In the genomic region with DNA sequence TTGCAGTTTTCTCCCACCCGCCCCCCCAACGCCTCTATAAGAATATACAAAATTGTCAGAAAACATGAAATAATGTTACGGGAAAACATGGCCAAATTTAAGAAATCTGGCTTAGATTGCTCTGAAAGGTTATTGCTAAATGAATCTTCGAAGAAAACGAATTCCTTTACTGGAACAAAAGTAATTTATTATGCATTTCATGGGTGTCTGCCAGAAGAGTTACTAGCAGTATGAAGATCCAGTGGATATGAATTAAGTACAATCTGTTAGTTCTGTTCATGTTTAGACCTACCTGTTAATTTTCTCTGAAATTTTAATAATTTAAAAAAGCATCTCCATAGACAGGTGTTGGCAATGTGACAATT, we compare ENCODE assay signal across 21 cellular contexts. TPM values are rescaled to one million over a fixed set of nuclear protein-coding genes. Genes with fewer than 3 reads are reported as not detected.
DNase-seq lines count a peak whose midpoint lies in the region; ATAC-seq and TF ChIP-seq lines count a peak whose summit lies in the region.
"Had no signal": no experiment of that assay in that cellular context is flagged by ENCODE, and none has a peak within 500 bp of the region (broad histone marks: within the 10 kb centered on the region; RNA-seq: fewer than 3 reads in every experiment).

No MANE protein-coding gene starts in this region.

- peak overlapping the region; percentile 22 for H3K9ac ChIP-seq in smooth muscle cell (ENCODE audit: low read depth)
- no peak overlapping the region for H3K9ac ChIP-seq in neuronal stem cell (ENCODE audit: low read depth, low read length, poor library complexity)

- peak overlapping the region; percentile 78 for H3K4me2 ChIP-seq in smooth muscle cell
- H3K4me2 ChIP-seq in neuronal stem cell (ENCODE audit: insufficient read depth, low read length, poor library complexity, severe bottlenecking), result no peak overlapping the region

- no peaks in the 10 kb centered on the region for H3K9me3 Mint-ChIP-seq in effector memory CD8-positive, alpha-beta T cell
- H3K9me3 Mint-ChIP-seq: activated T-helper 2 cell treated with anti-CD3 and anti-CD28 coated beads, Interferon-gamma antibody, Interleukin-2, Interleukin-4, amounts not matched to agents 10 μg/mL and 5 μg/mL and 100 μg/mL, durations not matched to agents 14 hours and 24 hours and 36 hours; natural killer cell treated with Interleukin-12 subunit alpha and Interleukin-12 subunit beta and Interleukin-15 and Interleukin-18, amount 100 ng/mL, for 72 hours; stimulated activated naive CD8-positive, alpha-beta T cell treated with anti-CD3 and anti-CD28 coated beads, Interleukin-15, amount 100 ng/mL, for 72 hours had no signal

- H3K79me2 ChIP-seq in ACC112 (ENCODE audit: control insufficient read depth, insufficient read depth, low read length, unreplicated experiment) (peaks cover 6% of the 10 kb centered on the region), smooth muscle cell (ENCODE audit: low read depth) (peaks cover 58% of the 10 kb centered on the region)

- no peak overlapping the region for H3K23ac ChIP-seq in neuronal stem cell (ENCODE audit: low read depth, low read length, poor library complexity)

- no peak overlapping the region for H2AK5ac ChIP-seq in neuronal stem cell (ENCODE audit: low read depth, low read length)

- H3K4me1 ChIP-seq in ACC112 (ENCODE audit: control insufficient read depth, insufficient read depth, low read length, unreplicated experiment), result peaks cover 32% of the 10 kb centered on the region
- peaks cover 14 to 77% of the 10 kb centered on the region in 2 donors for H3K4me1 ChIP-seq in ascending aorta
- peaks cover 12% of the 10 kb centered on the region for H3K4me1 ChIP-seq in right cardiac atrium (ENCODE audit: control insufficient read depth, insufficient read depth, low read length)
- peaks cover 61% of the 10 kb centered on the region for H3K4me1 ChIP-seq in smooth muscle cell (ENCODE audit: low read depth)
- H3K4me1 ChIP-seq in neuronal stem cell (ENCODE audit: control insufficient read depth in 2 of 2, insufficient read depth in 1 of 2, low read depth in 1 of 2, low read length in 2 of 2), result peaks cover 2 to 15% of the 10 kb centered on the region in 2 donors
- H3K4me1 ChIP-seq: BE2C had no signal

- H3K4me3 ChIP-seq in ACC112 (ENCODE audit: low read depth, low read length) (no peak overlapping the region), ascending aorta (peak overlapping the region in 1 of 2 donors; percentile 23), right cardiac atrium (ENCODE audit: low read length) (peak overlapping the region; percentile 21), smooth muscle cell (no peak overlapping the region), neuronal stem cell (ENCODE audit: low read length in 2 of 2) (no peak overlapping the region)

- H4K91ac ChIP-seq in neuronal stem cell (ENCODE audit: low read depth, low read length, poor library complexity), result no peak overlapping the region

- ATAC-seq in right cardiac atrium (no peak), GM19397 (IDR thresholded peaks at IDR 0.05; ENCODE audit: unreplicated experiment) (no peak)
- no peak for ATAC-seq in effector memory CD8-positive, alpha-beta T cell (replicated peaks)
- ATAC-seq: natural killer cell treated with Interleukin-12 subunit alpha and Interleukin-12 subunit beta and Interleukin-15 and Interleukin-18, amount 100 ng/mL, for 72 hours; stimulated activated naive CD8-positive, alpha-beta T cell treated with anti-CD3 and anti-CD28 coated beads, Interleukin-15, amount 100 ng/mL, for 72 hours had no signal

- no peaks in the 10 kb centered on the region for H3K4me1 Mint-ChIP-seq in effector memory CD8-positive, alpha-beta T cell (ENCODE audit: low read depth in 2 of 2)

- H3K4ac ChIP-seq in neuronal stem cell (ENCODE audit: low read length), result no peak overlapping the region

- no peaks in the 10 kb centered on the region for H3K36me3 Mint-ChIP-seq in effector memory CD8-positive, alpha-beta T cell (ENCODE audit: insufficient read depth)
- H3K36me3 Mint-ChIP-seq: activated naive CD8-positive, alpha-beta T cell; natural killer cell treated with Interleukin-12 subunit alpha and Interleukin-12 subunit beta and Interleukin-15 and Interleukin-18, amount 100 ng/mL, for 72 hours had no signal

- H3K14ac ChIP-seq in neuronal stem cell (ENCODE audit: low read length), result no peak overlapping the region

- peaks cover 0 to 36% of the 10 kb centered on the region in 2 donors for H3K27me3 Mint-ChIP-seq in effector memory CD8-positive, alpha-beta T cell

- peaks cover 56% of the 10 kb centered on the region for H4K20me1 ChIP-seq in smooth muscle cell (ENCODE audit: low read depth)

- 0 out of 2 replicates have a peak, but pooled peaks cover 3% of the 10 kb centered on the region for H3K36me3 ChIP-seq in ACC112 (ENCODE audit: insufficient read depth, low read length)
- H3K36me3 ChIP-seq in ascending aorta, result peaks cover 0 to 3% of the 10 kb centered on the region in 2 donors
- no peaks in the 10 kb centered on the region for H3K36me3 ChIP-seq in smooth muscle cell (ENCODE audit: low read depth)
- H3K36me3 ChIP-seq in neuronal stem cell (replicated peaks in 1 of 2; ENCODE audit: control insufficient read depth in 2 of 2, insufficient read depth in 2 of 2, low read length in 2 of 2), result no peaks in the 10 kb centered on the region
- H3K36me3 ChIP-seq: BE2C had no signal

- TF ChIP-seq CTCF in ascending aorta (IDR thresholded peaks at IDR 0.05), result no peak
- TF ChIP-seq CTCF in smooth muscle cell (IDR thresholded peaks at IDR 0.05; ENCODE audit: borderline replicate concordance, insufficient read depth, poor library complexity, severe bottlenecking), result no peak

- WGBS in right cardiac atrium, result 48% methylated on average over 5 of the region's 5 CpGs
- WGBS in smooth muscle cell (ENCODE audit: low lambda C conversion rate), result 68% methylated on average over 5 of the region's 5 CpGs
- no CpG with 5 or more reads among the region's 5 CpGs for WGBS in neuronal stem cell (ENCODE audit: extremely low coverage in 2 of 2, insufficient read length in 2 of 2, insufficient replicate concordance in 1 of 2), 2 donors

- peaks cover 69% of the 10 kb centered on the region for H3F3A ChIP-seq in smooth muscle cell (ENCODE audit: low read depth)

- no peaks in the 10 kb centered on the region for H3K27me3 ChIP-seq in ACC112 (ENCODE audit: insufficient read depth, low read length)
- no peaks in the 10 kb centered on the region for H3K27me3 ChIP-seq in ascending aorta
- no peaks in the 10 kb centered on the region for H3K27me3 ChIP-seq in right cardiac atrium (ENCODE audit: control insufficient read depth, insufficient read depth)
- no peaks in the 10 kb centered on the region for H3K27me3 ChIP-seq in smooth muscle cell (ENCODE audit: low read depth)
- H3K27me3 ChIP-seq in neuronal stem cell (ENCODE audit: control insufficient read depth in 3 of 3, insufficient read depth in 3 of 3, low read depth in 1 of 3, low read length in 3 of 3), result peaks cover 0 to 49% (median 0%) of the 10 kb centered on the region in 3 experiments
- H3K27me3 ChIP-seq: BE2C had no signal

- no peak overlapping the region for H2BK15ac ChIP-seq in neuronal stem cell (ENCODE audit: low read length)

- H4K8ac ChIP-seq in neuronal stem cell (ENCODE audit: low read depth, low read length), result no peak overlapping the region

- H3K27ac ChIP-seq in ACC112 (ENCODE audit: low read depth, low read length) (peak overlapping the region; percentile 85), ascending aorta (peak overlapping the region; percentile 89 to 97), right cardiac atrium (ENCODE audit: low read length) (no peak overlapping the region), smooth muscle cell (ENCODE audit: low read depth) (peak overlapping the region; percentile 93), neuronal stem cell (replicated peaks; ENCODE audit: low read length) (no peak overlapping the region)

- H3K9me3 ChIP-seq in ascending aorta, result no peaks in the 10 kb centered on the region
- H3K9me3 ChIP-seq in right cardiac atrium (ENCODE audit: control insufficient read depth, low read length), result no peaks in the 10 kb centered on the region
- H3K9me3 ChIP-seq in smooth muscle cell (replicated peaks; ENCODE audit: low read depth), result no peaks in the 10 kb centered on the region
- H3K9me3 ChIP-seq in neuronal stem cell (replicated peaks in 1 of 2; ENCODE audit: control insufficient read depth in 2 of 2, insufficient read depth in 1 of 2, low read depth in 1 of 2, low read length in 2 of 2), result no peaks in the 10 kb centered on the region
- H3K9me3 ChIP-seq: BE2C had no signal

- no peak overlapping the region for H2BK12ac ChIP-seq in neuronal stem cell (ENCODE audit: low read length)

- no peak overlapping the region for H3K4me3 Mint-ChIP-seq in effector memory CD8-positive, alpha-beta T cell
- H3K4me3 Mint-ChIP-seq: activated naive CD8-positive, alpha-beta T cell; natural killer cell treated with Interleukin-12 subunit alpha and Interleukin-12 subunit beta and Interleukin-15 and Interleukin-18, amount 100 ng/mL, for 72 hours; stimulated activated naive CD8-positive, alpha-beta T cell treated with anti-CD3 and anti-CD28 coated beads, Interleukin-15, amount 100 ng/mL, for 72 hours had no signal

- no peak overlapping the region for H3K27ac Mint-ChIP-seq in effector memory CD8-positive, alpha-beta T cell
- H3K27ac Mint-ChIP-seq: activated naive CD8-positive, alpha-beta T cell; activated T-helper 2 cell treated with anti-CD3 and anti-CD28 coated beads, Interferon-gamma antibody, Interleukin-2, Interleukin-4, amounts not matched to agents 10 μg/mL and 5 μg/mL and 100 μg/mL, durations not matched to agents 14 hours and 24 hours and 36 hours; natural killer cell treated with Interleukin-12 subunit alpha and Interleukin-12 subunit beta and Interleukin-15 and Interleukin-18, amount 100 ng/mL, for 72 hours; stimulated activated naive CD8-positive, alpha-beta T cell treated with anti-CD3 and anti-CD28 coated beads, Interleukin-15, amount 100 ng/mL, for 72 hours had no signal

- H2BK120ac ChIP-seq in neuronal stem cell (ENCODE audit: low read depth, low read length), result no peak overlapping the region

- DNase-seq in ascending aorta (ENCODE audit: low spot score in 2 of 2), result no peak
- no peak for DNase-seq in right cardiac atrium
- DNase-seq in smooth muscle cell (lab: John Stamatoyannopoulos, UW; ENCODE audit: unreplicated experiment), result no peak
- no peak for DNase-seq in effector memory CD8-positive, alpha-beta T cell
- no peak for DNase-seq in SW480 (ENCODE audit: low spot score)
- no peak for DNase-seq in neuronal stem cell (ENCODE audit: low spot score)
- DNase-seq: activated CD4-positive, alpha-beta T cell treated with anti-CD3 and anti-CD28 coated beads, Interleukin-2, amount 50 U/mL, for 1 hour; activated CD8-positive, alpha-beta memory T cell treated with anti-CD3 and anti-CD28 coated beads, Interleukin-2, amount 50 U/mL, for 48 hours; BE2C; DMS79; effector memory CD4-positive, alpha-beta T cell; GF-D8; glutamatergic neuron; GOT3; NCI-H2029 treated with DMSO at 0.1 percent for 48 hours; stimulated activated naive CD8-positive, alpha-beta T cell treated with anti-CD3 and anti-CD28 coated beads, Interleukin-15, amount 100 ng/mL, for 72 hours had no signal

- no peak overlapping the region for H2AFZ ChIP-seq in ACC112 (ENCODE audit: low read length, unreplicated experiment)
- no peak overlapping the region for H2AFZ ChIP-seq in smooth muscle cell (ENCODE audit: low read depth)
- H2AFZ ChIP-seq in neuronal stem cell (ENCODE audit: low read length), result no peak overlapping the region

- no peak overlapping the region for H2BK5ac ChIP-seq in neuronal stem cell (ENCODE audit: low read length)

- intact Hi-C loops in ascending aorta (cut with DNase I), result loop anchor here (5.0 to 10.0 kb wide), 2 partner anchors 156 to 1043 kb away; no protein-coding TSS in a partner anchor
- intact Hi-C loops in right cardiac atrium (cut with DNase I), result loop anchor here in 2 of 4 donors (5.0 to 10.0 kb wide), 2 partner anchors 76 to 263 kb away; no protein-coding TSS in a partner anchor

- no peaks in the 10 kb centered on the region for H3K79me1 ChIP-seq in neuronal stem cell (ENCODE audit: low read depth, low read length)

- no peak overlapping the region for H3K18ac ChIP-seq in neuronal stem cell (ENCODE audit: low read length)

RNA-seq across cellular contexts. Expression of a gene that starts 21.9 kb away (rescaled TPM):
- total RNA-seq in ascending aorta, result 89.3 TPM
- 10 to 100 TPM; 63.2 to 85.8 (median 77.9) TPM for total RNA-seq in right cardiac atrium
- polyA plus RNA-seq in right cardiac atrium, result 52.4 TPM
- total RNA-seq in smooth muscle cell, result 48.5 and 52.5 TPM in 2 replicates
- polyA plus RNA-seq in smooth muscle cell, result 39.2 and 49.9 TPM in 2 replicates
- 0.04 TPM for polyA plus RNA-seq in neuronal stem cell (2013, experiment 1 of 2)
- polyA plus RNA-seq in neuronal stem cell (2013, experiment 2 of 2), result 0.03 TPM
- total RNA-seq: activated T-helper 2 cell treated with anti-CD3 and anti-CD28 coated beads, Interferon-gamma antibody, Interleukin-2, Interleukin-4, amounts not matched to agents 10 μg/mL and 5 μg/mL and 100 μg/mL, durations not matched to agents 14 hours and 24 hours and 36 hours; natural killer cell treated with Interleukin-12 subunit alpha and Interleukin-12 subunit beta and Interleukin-15 and Interleukin-18, amount 100 ng/mL, for 72 hours had no signal

Comparison
In these comparisons a context has a peak if more than half of its experiments do, and no peak if none do; other contexts are left out.
1. H3K27ac ChIP-seq: peak in ACC112 (single experiment), ascending aorta (2 of 2) and smooth muscle cell (single experiment); none in right cardiac atrium (single experiment) and neuronal stem cell (single experiment).